Comparison of ENCODE assay signal across 11 cellular contexts in the genomic region with DNA sequence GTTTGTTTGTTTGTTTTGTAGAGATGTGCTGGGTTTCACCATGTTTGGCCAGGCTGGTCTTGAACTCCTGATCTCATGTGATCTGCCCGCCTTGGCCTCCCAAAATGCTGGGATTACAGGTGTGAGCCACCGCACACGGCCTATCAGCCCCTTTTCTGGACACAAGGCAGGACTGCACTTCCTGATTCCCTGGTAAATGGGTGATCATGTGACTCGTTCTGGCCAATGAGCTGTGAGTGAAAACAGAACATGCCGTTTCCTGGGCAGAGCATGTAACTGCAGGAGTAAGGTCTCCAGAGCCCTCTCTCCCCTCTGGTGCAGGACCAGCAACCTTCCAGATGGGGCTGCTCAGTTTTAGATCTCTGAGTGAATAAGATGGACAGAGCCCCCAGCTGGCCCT.
A peak's percentile ranks its signal among the peaks of the same experiment; 100 is the strongest.
DNase-seq lines count a peak whose midpoint lies in the region; ATAC-seq and TF ChIP-seq lines count a peak whose summit lies in the region.
"Had no signal": no experiment of that assay in that cellular context is flagged by ENCODE, and none has a peak within 500 bp of the region (broad histone marks: within the 10 kb centered on the region; RNA-seq: fewer than 3 reads in every experiment).

No MANE protein-coding gene starts in this region.

- no peak overlapping the region for H3K27ac Mint-ChIP-seq in activated CD4-positive, alpha-beta T cell treated with anti-CD3 and anti-CD28 coated beads, Interleukin-2, amount 10 ng/mL, durations not matched to agents 7 days and 5 days
- H3K27ac Mint-ChIP-seq in activated CD4-positive, alpha-beta T cell treated with anti-CD3 and anti-CD28 coated beads, Interleukin-2, amount 10 ng/mL, durations not matched to agents 24 days and 14 days: no peak overlapping the region
- peak overlapping the region; percentile 81 for H3K27ac Mint-ChIP-seq in central memory CD8-positive, alpha-beta T cell (ENCODE audit: low read depth)
- H3K27ac Mint-ChIP-seq in stimulated activated effector memory CD8-positive, alpha-beta T cell treated with anti-CD3 and anti-CD28 coated beads, Interleukin-12 subunit alpha, Interleukin-12 subunit beta, amount 100 ng/mL, for 72 hours: peak overlapping the region; percentile 69
- no peak overlapping the region for H3K27ac Mint-ChIP-seq in CD4-positive, alpha-beta T cell
- H3K27ac Mint-ChIP-seq: activated T-helper 1 cell treated with anti-CD3 and anti-CD28 coated beads, Interleukin-12 subunit alpha, Interleukin-12 subunit beta, Interleukin-2, Interleukin-4 antibody, amounts not matched to agents 30 ng/mL and 10 ng/mL and 1 ng/mL, durations not matched to agents 14 hours and 24 hours and 36 hours; nephron progenitor cell had no signal

- H3K27me3 Mint-ChIP-seq in activated CD4-positive, alpha-beta T cell treated with anti-CD3 and anti-CD28 coated beads, Interleukin-2, amount 10 ng/mL, durations not matched to agents 7 days and 5 days: no peaks in the 10 kb centered on the region
- no peaks in the 10 kb centered on the region for H3K27me3 Mint-ChIP-seq in activated CD4-positive, alpha-beta T cell treated with anti-CD3 and anti-CD28 coated beads, Interleukin-2, amount 10 ng/mL, durations not matched to agents 24 days and 14 days
- H3K27me3 Mint-ChIP-seq in central memory CD8-positive, alpha-beta T cell: no peaks in the 10 kb centered on the region
- no peaks in the 10 kb centered on the region for H3K27me3 Mint-ChIP-seq in CD4-positive, alpha-beta T cell

- intact Hi-C loops in activated CD4-positive, alpha-beta T cell treated with anti-CD3 and anti-CD28 coated beads, Interleukin-2, amount 10 ng/mL, durations not matched to agents 24 days and 14 days (cut with micrococcal nuclease): no loop called here
- intact Hi-C loops in CD4-positive, alpha-beta T cell (cut with DNase I, micrococcal nuclease): no loop called here

- no peak for TF ChIP-seq CTCF in coronary artery (IDR thresholded peaks at IDR 0.05)
- TF ChIP-seq CTCF in CD4-positive, alpha-beta T cell (IDR thresholded peaks at IDR 0.05): no peak

- POLR2A ChIA-PET in activated CD4-positive, alpha-beta T cell treated with anti-CD3 and anti-CD28 coated beads, Interleukin-2, amount 10 ng/mL, durations not matched to agents 7 days and 5 days (lab: Charles Lee): no interaction called here
- POLR2A ChIA-PET in CD4-positive, alpha-beta T cell (lab: Charles Lee): no interaction called here

- no peaks in the 10 kb centered on the region for H3K9me3 ChIP-seq in CD4-positive, alpha-beta T cell (ENCODE audit: control insufficient read depth, low read length)

- no peak overlapping the region for H3K4me3 Mint-ChIP-seq in activated CD4-positive, alpha-beta T cell treated with anti-CD3 and anti-CD28 coated beads, Interleukin-2, amount 10 ng/mL, durations not matched to agents 7 days and 5 days
- H3K4me3 Mint-ChIP-seq in activated CD4-positive, alpha-beta T cell treated with anti-CD3 and anti-CD28 coated beads, Interleukin-2, amount 10 ng/mL, durations not matched to agents 24 days and 14 days: no peak overlapping the region
- no peak overlapping the region for H3K4me3 Mint-ChIP-seq in central memory CD8-positive, alpha-beta T cell
- H3K4me3 Mint-ChIP-seq in stimulated activated effector memory CD8-positive, alpha-beta T cell treated with anti-CD3 and anti-CD28 coated beads, Interleukin-12 subunit alpha, Interleukin-12 subunit beta, amount 100 ng/mL, for 72 hours: no peak overlapping the region
- no peak overlapping the region for H3K4me3 Mint-ChIP-seq in CD4-positive, alpha-beta T cell
- H3K4me3 Mint-ChIP-seq: activated T-helper 1 cell treated with anti-CD3 and anti-CD28 coated beads, Interleukin-12 subunit alpha, Interleukin-12 subunit beta, Interleukin-2, Interleukin-4 antibody, amounts not matched to agents 30 ng/mL and 10 ng/mL and 1 ng/mL, durations not matched to agents 14 hours and 24 hours and 36 hours; nephron progenitor cell had no signal

- no peaks in the 10 kb centered on the region for H3K27me3 ChIP-seq in CD4-positive, alpha-beta T cell (ENCODE audit: control insufficient read depth, insufficient read depth, low read length)

- CTCF ChIA-PET in activated CD4-positive, alpha-beta T cell treated with anti-CD3 and anti-CD28 coated beads, Interleukin-2, amount 10 ng/mL, durations not matched to agents 7 days and 5 days (lab: Charles Lee): interaction anchor here (0.9 to 1.3 kb wide), 3 partner anchors 12 to 19 kb away, joined by 3 to 4 read pairs (median 3); no protein-coding TSS in a partner anchor
- CTCF ChIA-PET in CD4-positive, alpha-beta T cell (lab: Charles Lee): no interaction called here

- peak; percentile 18 for DNase-seq in activated CD4-positive, alpha-beta T cell treated with anti-CD3 and anti-CD28 coated beads, Interleukin-2, amount 10 ng/mL, durations not matched to agents 7 days and 5 days
- no peak for DNase-seq in activated CD4-positive, alpha-beta T cell treated with anti-CD3 and anti-CD28 coated beads, Interleukin-2, amount 10 ng/mL, durations not matched to agents 24 days and 14 days
- peak; percentile 33 for DNase-seq in LHCN-M2 (ENCODE audit: low read depth)
- DNase-seq in central memory CD8-positive, alpha-beta T cell (ENCODE audit: low spot score in 2 of 2): no peak
- no peak for DNase-seq in stimulated activated effector memory CD8-positive, alpha-beta T cell treated with anti-CD3 and anti-CD28 coated beads, Interleukin-12 subunit alpha, Interleukin-12 subunit beta, amount 100 ng/mL, for 72 hours (ENCODE audit: low spot score in 2 of 2)
- DNase-seq in coronary artery (ENCODE audit: low spot score): no peak
- DNase-seq in SKM-1 treated with dmso at 0.1 percent for 144 hours (lab: John Stamatoyannopoulos, UW; ENCODE audit: unreplicated experiment): no peak
- DNase-seq in CD4-positive, alpha-beta T cell: no peak
- DNase-seq: H7, nephron progenitor cell had no signal

- H3K9me3 Mint-ChIP-seq in activated CD4-positive, alpha-beta T cell treated with anti-CD3 and anti-CD28 coated beads, Interleukin-2, amount 10 ng/mL, durations not matched to agents 7 days and 5 days: no peaks in the 10 kb centered on the region
- peaks cover 3% of the 10 kb centered on the region for H3K9me3 Mint-ChIP-seq in activated CD4-positive, alpha-beta T cell treated with anti-CD3 and anti-CD28 coated beads, Interleukin-2, amount 10 ng/mL, durations not matched to agents 24 days and 14 days
- H3K9me3 Mint-ChIP-seq in central memory CD8-positive, alpha-beta T cell: no peaks in the 10 kb centered on the region
- no peaks in the 10 kb centered on the region for H3K9me3 Mint-ChIP-seq in stimulated activated effector memory CD8-positive, alpha-beta T cell treated with anti-CD3 and anti-CD28 coated beads, Interleukin-12 subunit alpha, Interleukin-12 subunit beta, amount 100 ng/mL, for 72 hours
- H3K9me3 Mint-ChIP-seq in CD4-positive, alpha-beta T cell: no peaks in the 10 kb centered on the region
- H3K9me3 Mint-ChIP-seq: activated T-helper 1 cell treated with anti-CD3 and anti-CD28 coated beads, Interleukin-12 subunit alpha, Interleukin-12 subunit beta, Interleukin-2, Interleukin-4 antibody, amounts not matched to agents 30 ng/mL and 10 ng/mL and 1 ng/mL, durations not matched to agents 14 hours and 24 hours and 36 hours; nephron progenitor cell had no signal

- no peak overlapping the region for H3K27ac ChIP-seq in coronary artery
- H3K27ac ChIP-seq in CD4-positive, alpha-beta T cell (ENCODE audit: low read depth, low read length): no peak overlapping the region

- peaks cover 8% of the 10 kb centered on the region for H3K4me1 Mint-ChIP-seq in activated CD4-positive, alpha-beta T cell treated with anti-CD3 and anti-CD28 coated beads, Interleukin-2, amount 10 ng/mL, durations not matched to agents 7 days and 5 days
- H3K4me1 Mint-ChIP-seq in activated CD4-positive, alpha-beta T cell treated with anti-CD3 and anti-CD28 coated beads, Interleukin-2, amount 10 ng/mL, durations not matched to agents 24 days and 14 days: peaks cover 10% of the 10 kb centered on the region
- peaks cover 45% of the 10 kb centered on the region for H3K4me1 Mint-ChIP-seq in central memory CD8-positive, alpha-beta T cell
- H3K4me1 Mint-ChIP-seq in stimulated activated effector memory CD8-positive, alpha-beta T cell treated with anti-CD3 and anti-CD28 coated beads, Interleukin-12 subunit alpha, Interleukin-12 subunit beta, amount 100 ng/mL, for 72 hours: peaks cover 51% of the 10 kb centered on the region
- peaks cover 28% of the 10 kb centered on the region for H3K4me1 Mint-ChIP-seq in CD4-positive, alpha-beta T cell (ENCODE audit: low read depth)

- ATAC-seq in central memory CD8-positive, alpha-beta T cell (replicated peaks; ENCODE audit: extremely low read depth, poor library complexity, severe bottlenecking): no peak
- no peak for ATAC-seq in stimulated activated effector memory CD8-positive, alpha-beta T cell treated with anti-CD3 and anti-CD28 coated beads, Interleukin-12 subunit alpha, Interleukin-12 subunit beta, amount 100 ng/mL, for 72 hours
- ATAC-seq in CD4-positive, alpha-beta T cell (ENCODE audit: poor library complexity): no peak

- no peak overlapping the region for H3K4me3 ChIP-seq in coronary artery

- peaks cover 4% of the 10 kb centered on the region for H3K36me3 Mint-ChIP-seq in activated CD4-positive, alpha-beta T cell treated with anti-CD3 and anti-CD28 coated beads, Interleukin-2, amount 10 ng/mL, durations not matched to agents 7 days and 5 days (ENCODE audit: low read depth)
- H3K36me3 Mint-ChIP-seq in activated CD4-positive, alpha-beta T cell treated with anti-CD3 and anti-CD28 coated beads, Interleukin-2, amount 10 ng/mL, durations not matched to agents 24 days and 14 days (ENCODE audit: low read depth): peaks cover 7% of the 10 kb centered on the region
- H3K36me3 Mint-ChIP-seq in central memory CD8-positive, alpha-beta T cell (ENCODE audit: insufficient read depth): peaks cover 2% of the 10 kb centered on the region
- H3K36me3 Mint-ChIP-seq in stimulated activated effector memory CD8-positive, alpha-beta T cell treated with anti-CD3 and anti-CD28 coated beads, Interleukin-12 subunit alpha, Interleukin-12 subunit beta, amount 100 ng/mL, for 72 hours: peaks cover 13% of the 10 kb centered on the region
- H3K36me3 Mint-ChIP-seq in CD4-positive, alpha-beta T cell (ENCODE audit: low read depth): no peaks in the 10 kb centered on the region

Comparison
In these comparisons a context has a peak if more than half of its experiments do, and no peak if none do; other contexts are left out.
1. DNase-seq: peak in activated CD4-positive, alpha-beta T cell treated with anti-CD3 and anti-CD28 coated beads, Interleukin-2, amount 10 ng/mL, durations not matched to agents 7 days and 5 days (single experiment) and LHCN-M2 (single experiment); none in activated CD4-positive, alpha-beta T cell treated with anti-CD3 and anti-CD28 coated beads, Interleukin-2, amount 10 ng/mL, durations not matched to agents 24 days and 14 days (single experiment), central memory CD8-positive, alpha-beta T cell (0 of 2), stimulated activated effector memory CD8-positive, alpha-beta T cell treated with anti-CD3 and anti-CD28 coated beads, Interleukin-12 subunit alpha, Interleukin-12 subunit beta, amount 100 ng/mL, for 72 hours (0 of 2), coronary artery (single experiment), SKM-1 treated with dmso at 0.1 percent for 144 hours (single experiment) and CD4-positive, alpha-beta T cell (0 of 10).
2. H3K27ac Mint-ChIP-seq: peak in central memory CD8-positive, alpha-beta T cell (single experiment) and stimulated activated effector memory CD8-positive, alpha-beta T cell treated with anti-CD3 and anti-CD28 coated beads, Interleukin-12 subunit alpha, Interleukin-12 subunit beta, amount 100 ng/mL, for 72 hours (single experiment); none in activated CD4-positive, alpha-beta T cell treated with anti-CD3 and anti-CD28 coated beads, Interleukin-2, amount 10 ng/mL, durations not matched to agents 7 days and 5 days (single experiment), activated CD4-positive, alpha-beta T cell treated with anti-CD3 and anti-CD28 coated beads, Interleukin-2, amount 10 ng/mL, durations not matched to agents 24 days and 14 days (single experiment) and CD4-positive, alpha-beta T cell (single experiment).